In genomic region chr17:16396693-16397092, GRCh38 we compare ENCODE assay signal across 9 cellular contexts. TPM values are rescaled to one million over a fixed set of nuclear protein-coding genes. Genes with fewer than 3 reads are reported as not detected.
DNase-seq lines count a peak whose midpoint lies in the region; ATAC-seq and TF ChIP-seq lines count a peak whose summit lies in the region.
"Not testable (repeated sequence)": the region's sequence is repeated elsewhere in the genome, so short reads cannot be mapped to it uniquely, and the experiment has no call there.
"Had no signal": no experiment of that assay in that cellular context is flagged by ENCODE, and none has a peak within 500 bp of the region (broad histone marks: within the 10 kb centered on the region; RNA-seq: fewer than 3 reads in every experiment).

No MANE protein-coding gene starts in this region.

- peak; percentile 87 to 94 (median 91) for ATAC-seq in psoas muscle
- peak; percentile 70 for ATAC-seq in thoracic aorta (ENCODE audit: insufficient number of reproducible peaks, low FRiP score, low read depth)

- not testable (repeated sequence) for H3K4me2 ChIP-seq in SK-N-SH

- H3K27ac ChIP-seq in SK-N-SH (ENCODE audit: low read depth in 2 of 2, low read length in 1 of 2), result not testable (repeated sequence)
- peak overlapping the region; percentile 88 to 90 for H3K27ac ChIP-seq in ascending aorta
- H3K27ac ChIP-seq in right atrium auricular region, result peak overlapping the region; percentile 67 to 68
- peak overlapping the region; percentile 86 for H3K27ac ChIP-seq in psoas muscle
- peak overlapping the region; percentile 80 to 95 for H3K27ac ChIP-seq in thoracic aorta

- not testable (repeated sequence) for H3K36me3 ChIP-seq in SK-N-SH (replicated peaks in 1 of 2; ENCODE audit: control insufficient read depth in 1 of 2, insufficient read depth in 2 of 2, low read length in 1 of 2); ascending aorta; right atrium auricular region; psoas muscle (ENCODE audit: insufficient read depth in 1 of 2, low read depth in 1 of 2); thoracic aorta

- not testable (repeated sequence) for H3K79me2 ChIP-seq in SK-N-SH (ENCODE audit: insufficient read depth)

- TF ChIP-seq POLR2A in erythroblast (IDR thresholded peaks at IDR 0.05; ENCODE audit: low read length), result not testable (repeated sequence)

- H3K9me3 ChIP-seq in SK-N-SH, ascending aorta, right atrium auricular region, psoas muscle, thoracic aorta: not testable (repeated sequence)

- not testable (repeated sequence) for H3K4me3 ChIP-seq in SK-N-SH (ENCODE audit: low read depth in 2 of 2, low read length in 1 of 2); ascending aorta; right atrium auricular region; thoracic aorta
- peak overlapping the region; percentile 15 for H3K4me3 ChIP-seq in psoas muscle

- peaks cover 33% of the 10 kb centered on the region for H3K4me1 Mint-ChIP-seq in mesothelial cell of epicardium

- H3K4me1 ChIP-seq in SK-N-SH (ENCODE audit: control insufficient read depth in 1 of 2, insufficient read depth in 2 of 2, low read depth in 1 of 2, low read length in 1 of 2) (peaks cover 0 to 12% of the 10 kb centered on the region in 2 experiments; a peak in 2 of 4 replicates), ascending aorta (peaks cover 0 to 11% of the 10 kb centered on the region in 2 donors), psoas muscle (peaks cover 16% of the 10 kb centered on the region), thoracic aorta (ENCODE audit: control insufficient read depth in 1 of 2, low read depth in 2 of 2) (peaks cover 8 to 25% of the 10 kb centered on the region in 2 donors)
- H3K4me1 ChIP-seq in right atrium auricular region, result not testable (repeated sequence)

- H3K4me3 Mint-ChIP-seq in mesothelial cell of epicardium, result not testable (repeated sequence)

- not testable (repeated sequence) for H4K20me1 ChIP-seq in SK-N-SH (ENCODE audit: insufficient read depth)

- CTCF ChIA-PET in SK-N-SH (lab: Yijun Ruan, JAX), result interaction anchor here (1.5 to 3.0 kb wide), 2 partner anchors 33 to 44 kb away, joined by 4 to 7 read pairs; partner anchors contain the start of gene CENPV

- H3K27me3 ChIP-seq in SK-N-SH (ENCODE audit: insufficient read depth); ascending aorta; right atrium auricular region; psoas muscle (ENCODE audit: insufficient read depth in 3 of 3, low read length in 2 of 3); thoracic aorta (replicated peaks; ENCODE audit: insufficient read depth): not testable (repeated sequence)

- not testable (repeated sequence) for TF ChIP-seq RAD21 in SK-N-SH (IDR thresholded peaks at IDR 0.05; ENCODE audit: low read length)

- DNase-seq in DMS53 (lab: John Stamatoyannopoulos, UW) (peak; percentile 38), erythroblast (lab: John Stamatoyannopoulos, UW) (peak; percentile 70 to 73), psoas muscle (peak in 1 of 2 donors; percentile 17)
- DNase-seq in SK-N-SH; ascending aorta (ENCODE audit: low spot score in 2 of 2); right atrium auricular region (ENCODE audit: low spot score); mesothelial cell of epicardium (ENCODE audit: low spot score in 2 of 2, unreplicated experiment in 2 of 2); thoracic aorta (ENCODE audit: low spot score): not testable (repeated sequence)

- not testable (repeated sequence) for H3K36me3 Mint-ChIP-seq in mesothelial cell of epicardium

- intact Hi-C loops in ascending aorta (cut with DNase I); psoas muscle (cut with DNase I): not testable (repeated sequence)

- WGBS in SK-N-SH (ENCODE audit: low lambda C conversion rate), result 93% methylated on average over 2 of the region's 2 CpGs
- WGBS in psoas muscle, 3 donors, result 21 to 36% (median 26%) methylated on average over 2 of the region's 2 CpGs

- H3K9me3 Mint-ChIP-seq in mesothelial cell of epicardium, result not testable (repeated sequence)

- H3K9ac ChIP-seq in SK-N-SH, result not testable (repeated sequence)

- H3K27me3 Mint-ChIP-seq in mesothelial cell of epicardium (ENCODE audit: low read depth), result not testable (repeated sequence)

- not testable (repeated sequence) for H3F3A ChIP-seq in SK-N-SH (replicated peaks; ENCODE audit: insufficient read depth)

- peak overlapping the region; percentile 78 for H3K27ac Mint-ChIP-seq in mesothelial cell of epicardium

- TF ChIP-seq EP300 in SK-N-SH (IDR thresholded peaks at IDR 0.05; ENCODE audit: borderline replicate concordance in 1 of 2, low read depth in 1 of 2, low read length in 1 of 2), result not testable (repeated sequence)

- not testable (repeated sequence) for TF ChIP-seq CTCF in SK-N-SH (IDR thresholded peaks at IDR 0.05); ascending aorta (IDR thresholded peaks at IDR 0.05); right atrium auricular region (IDR thresholded peaks at IDR 0.05); mesothelial cell of epicardium (IDR thresholded peaks at IDR 0.05; ENCODE audit: unreplicated experiment); psoas muscle (IDR thresholded peaks at IDR 0.05); thoracic aorta (IDR thresholded peaks at IDR 0.05)

- POLR2A ChIA-PET in SK-N-SH (lab: Yijun Ruan, JAX), result not testable (repeated sequence)

- 0 out of 2 replicates have a peak overlapping the region, but pooled peaks have one; percentile 29 for H2AFZ ChIP-seq in SK-N-SH (ENCODE audit: low read depth)

- H3K9me2 ChIP-seq in SK-N-SH, result not testable (repeated sequence)

RNA-seq across cellular contexts. Expression of gene UBB, which starts 15.8 kb away (rescaled TPM):
- 2,465 and 2,693 TPM in 2 replicates for polyA plus RNA-seq in SK-N-SH (2012; rRNA removed)
- 2,233 and 2,530 TPM in 2 replicates for polyA plus RNA-seq in SK-N-SH (2012; cell fraction: cytosol; rRNA removed)
- polyA plus RNA-seq in SK-N-SH (2012; cell fraction: nucleus; rRNA removed), result 1,335 and 1,473 TPM in 2 replicates
- 615 TPM for total RNA-seq in ascending aorta
- total RNA-seq in right atrium auricular region, result 1,000 to 10,000 TPM in 1 of 2 donors, 100 to 1,000 TPM in 1; 862 to 1,091 TPM
- total RNA-seq in mesothelial cell of epicardium, result 1,270 to 1,309 TPM (median 1,304 TPM) in 3 replicates
- total RNA-seq in psoas muscle, result 1,000 to 10,000 TPM; 1,704 to 3,203 (median 2,212) TPM
- 1,000 to 10,000 TPM in 2 of 3 donors, 100 to 1,000 TPM in 1; 700 to 1,893 (median 1,030) TPM for polyA plus RNA-seq in psoas muscle
- 100 to 1,000 TPM; 520 to 686 TPM for total RNA-seq in thoracic aorta

RNA-seq across cellular contexts. Expression of gene TRPV2, which starts 18.7 kb away (rescaled TPM):
- 10.5 and 11.0 TPM in 2 replicates for polyA plus RNA-seq in SK-N-SH (2012; rRNA removed)
- 4.3 and 5.9 TPM in 2 replicates for polyA plus RNA-seq in SK-N-SH (2012; cell fraction: cytosol; rRNA removed)
- polyA plus RNA-seq in SK-N-SH (2012; cell fraction: nucleus; rRNA removed), result 10.6 and 16.4 TPM in 2 replicates
- total RNA-seq in ascending aorta, result 26.1 TPM
- total RNA-seq in right atrium auricular region, result 10 to 100 TPM in 1 of 2 donors, 1 to 10 TPM in 1; 6.7 to 15.0 TPM
- total RNA-seq in mesothelial cell of epicardium, result 1.9 to 4.5 TPM (median 2.1 TPM) in 3 replicates
- 10 to 100 TPM in 1 of 4 donors, 1 to 10 TPM in 3; 3.9 to 10.3 (median 6.7) TPM for total RNA-seq in psoas muscle
- polyA plus RNA-seq in psoas muscle, result 1 to 10 TPM; 1.6 to 3.8 (median 3.4) TPM
- total RNA-seq in thoracic aorta, result 10 to 100 TPM; 18.5 to 28.6 TPM
- total RNA-seq: A172 had no signal

RNA-seq across cellular contexts. Expression of gene CENPV, which starts 43.4 kb away (rescaled TPM):
- polyA plus RNA-seq in SK-N-SH (2012; rRNA removed) (92.3 and 97.7 TPM in 2 replicates), psoas muscle (10 to 100 TPM; 36.5 to 68.3 (median 42.6) TPM)
- polyA plus RNA-seq in SK-N-SH (2012; cell fraction: cytosol; rRNA removed), result 90.2 and 92.4 TPM in 2 replicates
- polyA plus RNA-seq in SK-N-SH (2012; cell fraction: nucleus; rRNA removed), result 130 and 200 TPM in 2 replicates
- total RNA-seq in ascending aorta (37.6 TPM), right atrium auricular region (10 to 100 TPM; 15.8 to 16.9 TPM), mesothelial cell of epicardium (98.7 to 107 TPM (median 102 TPM) in 3 replicates), psoas muscle (10 to 100 TPM; 29.6 to 44.3 (median 34.1) TPM), thoracic aorta (10 to 100 TPM; 12.0 to 32.5 TPM)
